Comparison of ENCODE assay signal across 20 cellular contexts in the genomic region with DNA sequence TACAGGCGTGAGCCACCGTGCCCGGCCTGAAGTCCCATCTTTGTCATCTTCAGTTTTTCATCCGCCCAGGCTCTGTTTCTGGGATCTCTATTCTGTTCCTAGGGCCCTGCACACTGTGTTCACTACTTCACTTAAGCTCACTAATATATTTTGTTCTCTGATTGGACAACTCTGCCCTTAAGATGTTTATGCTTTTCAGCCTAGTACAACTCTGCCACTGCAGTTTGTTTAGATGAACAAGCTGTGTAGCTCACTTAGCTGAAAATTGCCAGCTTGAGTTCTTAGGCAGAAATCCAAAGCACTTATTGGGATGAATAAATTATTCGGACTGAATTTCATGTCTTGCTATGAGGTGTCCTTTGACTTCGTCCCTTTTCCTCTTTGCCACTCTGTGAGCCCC.
"Had no signal": no experiment of that assay in that cellular context is flagged by ENCODE, and none has a peak within 500 bp of the region (broad histone marks: within the 10 kb centered on the region; RNA-seq: fewer than 3 reads in every experiment).

No MANE protein-coding gene starts in this region.

- H3K27me3 ChIP-seq: SJSA1 had no signal

- H3K27ac ChIP-seq: HL-60, SJSA1, SK-N-MC had no signal

- H3K4me3 ChIP-seq: SJSA1, SK-N-MC had no signal

- H3K36me3 ChIP-seq: SJSA1 had no signal

- DNase-seq: KBM-7, MV-4-11, NCI-H1048, NCI-H1105, NCI-H1417, NCI-H1436 treated with DMSO at 0.1 percent for 48 hours, NCI-H1694, NCI-H187 treated with DMSO at 0.1 percent for 48 hours, NCI-H2029 treated with DMSO at 0.1 percent for 48 hours, NCI-H2171 treated with DMSO at 0.1 percent for 48 hours, NCI-H2227 treated with DMSO at 0.1 percent for 48 hours, NCI-H524, NCI-H526 treated with DMSO at 0.1 percent for 48 hours, NCI-H748 treated with DMSO at 0.1 percent for 48 hours, Right ventricle myocardium superior, RPMI8226, SIG-M5 had no signal

- H3K9me3 ChIP-seq: SJSA1 had no signal

- H3K4me1 ChIP-seq: SJSA1 had no signal
